In genomic region chr1:7566417-7567375, GRCh38 we compare ENCODE assay signal across 30 cellular contexts.
"Had no signal": no experiment of that assay in that cellular context is flagged by ENCODE, and none has a peak within 500 bp of the region (broad histone marks: within the 10 kb centered on the region; RNA-seq: fewer than 3 reads in every experiment).

No MANE protein-coding gene starts in this region.

- DNase-seq: colonic mucosa; effector CD8-positive, alpha-beta T cell; endodermal cell; foreskin fibroblast; gastrocnemius medialis; left colon; left ventricle myocardium inferior; lower lobe of right lung; naive thymus-derived CD8-positive, alpha-beta T cell; nephron progenitor cell; occipital lobe; stimulated activated CD4-positive, alpha-beta T cell treated with anti-CD3 and anti-CD28 coated beads, Interleukin-2, amount 100 ng/mL, for 24 hours; stimulated activated CD4-positive, alpha-beta T cell treated with anti-CD3 and anti-CD28 coated beads, Interleukin-4, amount 100 ng/mL, for 4 hours; stimulated activated naive CD8-positive, alpha-beta T cell treated with anti-CD3 and anti-CD28 coated beads, Interleukin-15, Interleukin-2, amounts not matched to agents 100 U/mL and 50 U/mL, for 24 hours; substantia nigra; testis; tibial artery; upper lobe of left lung had no signal

- H3K4me2 ChIP-seq: hepatocyte, smooth muscle cell had no signal

- H3K36me3 Mint-ChIP-seq: naive thymus-derived CD8-positive, alpha-beta T cell; stimulated activated memory B cell treated with anti-CD40 and anti-IgM and Interleukin-4, amounts not matched to agents 10 μg/mL and 1 μg/mL and 100 μg/mL, for 72 hours had no signal

- H3K27ac ChIP-seq: colonic mucosa, epithelial cell of prostate, gastrocnemius medialis, heart left ventricle, hepatocyte, left ventricle myocardium inferior, lower lobe of right lung, pancreas, right atrium auricular region, testis, tibial artery, upper lobe of left lung, vagina had no signal

- ATAC-seq: esophagus mucosa; gastrocnemius medialis; heart left ventricle; left colon; lower lobe of right lung; naive thymus-derived CD8-positive, alpha-beta T cell; pancreas; sciatic nerve; stimulated activated memory B cell treated with anti-CD40 and anti-IgM and Interleukin-4, amounts not matched to agents 10 μg/mL and 1 μg/mL and 100 μg/mL, for 72 hours; stimulated activated naive CD8-positive, alpha-beta T cell treated with anti-CD3 and anti-CD28 coated beads, Interleukin-15, Interleukin-2, amounts not matched to agents 100 U/mL and 50 U/mL, for 24 hours had no signal

- H3K9me3 Mint-ChIP-seq: dendritic cell treated with granulocyte-macrophage colony-stimulating factor and Interleukin-4, amounts not matched to agents 40 ng/mL and 50 ng/mL, for 4 days; endodermal cell; nephron progenitor cell; stimulated activated memory B cell treated with anti-CD40 and anti-IgM and Interleukin-4, amounts not matched to agents 10 μg/mL and 1 μg/mL and 100 μg/mL, for 72 hours had no signal

- H3K4me3 Mint-ChIP-seq: dendritic cell treated with granulocyte-macrophage colony-stimulating factor and Interleukin-4, amounts not matched to agents 40 ng/mL and 50 ng/mL, for 4 days; endodermal cell; naive thymus-derived CD8-positive, alpha-beta T cell; nephron progenitor cell; stimulated activated memory B cell treated with anti-CD40 and anti-IgM and Interleukin-4, amounts not matched to agents 10 μg/mL and 1 μg/mL and 100 μg/mL, for 72 hours had no signal

- H3K9me3 ChIP-seq: colonic mucosa, gastrocnemius medialis, heart left ventricle, left ventricle myocardium inferior, lower lobe of right lung, pancreas, right atrium auricular region, testis, tibial artery, upper lobe of left lung, vagina had no signal

- H3K79me2 ChIP-seq: hepatocyte had no signal

- H3K27me3 Mint-ChIP-seq: dendritic cell treated with granulocyte-macrophage colony-stimulating factor and Interleukin-4, amounts not matched to agents 40 ng/mL and 50 ng/mL, for 4 days; progenitor cell of endocrine pancreas had no signal

- H3K4me3 ChIP-seq: colonic mucosa, gastrocnemius medialis, heart left ventricle, hepatocyte, left ventricle myocardium inferior, lower lobe of right lung, pancreas, right atrium auricular region, smooth muscle cell, testis, tibial artery, upper lobe of left lung, vagina had no signal

- H3K4me1 Mint-ChIP-seq: naive thymus-derived CD8-positive, alpha-beta T cell; nephron progenitor cell; stimulated activated memory B cell treated with anti-CD40 and anti-IgM and Interleukin-4, amounts not matched to agents 10 μg/mL and 1 μg/mL and 100 μg/mL, for 72 hours had no signal

- H3K36me3 ChIP-seq: colonic mucosa, gastrocnemius medialis, heart left ventricle, left ventricle myocardium inferior, lower lobe of right lung, pancreas, right atrium auricular region, tibial artery, upper lobe of left lung, vagina had no signal

- H3K27me3 ChIP-seq: colonic mucosa, gastrocnemius medialis, heart left ventricle, hepatocyte, pancreas, right atrium auricular region, testis, tibial artery, upper lobe of left lung, vagina had no signal

- H3K27ac Mint-ChIP-seq: dendritic cell treated with granulocyte-macrophage colony-stimulating factor and Interleukin-4, amounts not matched to agents 40 ng/mL and 50 ng/mL, for 4 days; endodermal cell; naive thymus-derived CD8-positive, alpha-beta T cell; nephron progenitor cell; progenitor cell of endocrine pancreas; stimulated activated memory B cell treated with anti-CD40 and anti-IgM and Interleukin-4, amounts not matched to agents 10 μg/mL and 1 μg/mL and 100 μg/mL, for 72 hours had no signal

- H3K4me1 ChIP-seq: colonic mucosa, gastrocnemius medialis, heart left ventricle, lower lobe of right lung, pancreas, testis, tibial artery, upper lobe of left lung, vagina had no signal

- H2AFZ ChIP-seq: hepatocyte had no signal
